ENCODE assay signal across 8 cellular contexts in genomic region chr14:49861581-49861922, GRCh38. TPM values are rescaled to one million over a fixed set of nuclear protein-coding genes. Genes with fewer than 3 reads are reported as not detected.
DNase-seq lines count a peak whose midpoint lies in the region; ATAC-seq, FAIRE-seq and TF ChIP-seq lines count a peak whose summit lies in the region.

No MANE protein-coding gene starts in this region.

- H3K9me3 ChIP-seq in Loucy (ENCODE audit: insufficient read depth, low read depth, low read length) = no peaks in the 10 kb centered on the region
- no peaks in the 10 kb centered on the region; the same call in 1 of the 3 replicates for H3K9me3 ChIP-seq in GM12878 (replicated peaks; ENCODE audit: control insufficient read depth, insufficient read depth, low read length)
- H3K9me3 ChIP-seq in iPS-18c (ENCODE audit: control insufficient read depth, insufficient read depth, low read length) = no peaks in the 10 kb centered on the region
- no peaks in the 10 kb centered on the region for H3K9me3 ChIP-seq in skeletal muscle tissue (ENCODE audit: control insufficient read depth in 3 of 3, low read length in 3 of 3)

- H3K79me2 ChIP-seq in Loucy (ENCODE audit: insufficient read depth, low read length) = no peaks in the 10 kb centered on the region
- H3K79me2 ChIP-seq in GM12878 (ENCODE audit: control insufficient read depth, insufficient read depth, low read length) = peaks cover 11% of the 10 kb centered on the region

- CTCF ChIA-PET in GM12878 (lab: Yijun Ruan, JAX) = interaction anchor here (0.6 to 13.8 kb wide), 37 partner anchors 10 to 461 kb away, joined by 3 to 243 read pairs (median 5); partner anchors contain the start of genes ARF6, NEMF, RPS29 and SOS2

- ATAC-seq in GM12878 = peak; percentile 24

- peak overlapping the region; percentile 99 for H3K27ac ChIP-seq in GM12878 (ENCODE audit: control insufficient read depth, insufficient read depth)
- peak overlapping the region; percentile 94 for H3K27ac ChIP-seq in skeletal muscle tissue (ENCODE audit: low read depth, low read length)

- no TSS peak for BruUV-seq in GM12878 (replicated peaks; lab: Mats Ljungman, UMichigan)

- RAD21 ChIA-PET in GM12878 (lab: Charles Lee; ENCODE audit: unreplicated experiment) = interaction anchor here (0.9 to 6.3 kb wide), 18 partner anchors 9 to 256 kb away, joined by 3 to 80 read pairs (median 18); partner anchors contain the start of genes ARF6, DNAAF2, KLHDC2 and MGAT2

- intact Hi-C loops in GM12878 (cut with micrococcal nuclease; ENCODE audit: unreplicated experiment) = loop anchor here (5.0 kb wide), 3 partner anchors 201 to 451 kb away; partner anchors contain the start of genes DMAC2L, L2HGDH and SOS2

- no peak overlapping the region for H3K27ac Mint-ChIP-seq in T-helper 2 cell treated with Interferon-gamma antibody and Interleukin-4, amounts not matched to agents 5 μg/mL and 100 μg/mL, for 36 hours

- no peaks in the 10 kb centered on the region for H3K9me2 ChIP-seq in Loucy (replicated peaks; ENCODE audit: low read depth, low read length)

- TF ChIP-seq CTCF in Loucy (conservative IDR thresholded peaks at IDR 0.05; ENCODE audit: low read length) (no peak), GM12878 (IDR thresholded peaks at IDR 0.05 in 2 of 3, conservative IDR thresholded peaks at IDR 0.05 in 1 of 3; ENCODE audit: control insufficient read depth in 2 of 3, extremely low read depth in 1 of 3, insufficient read depth in 1 of 3, low read depth in 3 of 3, low read length in 3 of 3) (no peak)

- peaks cover 12% of the 10 kb centered on the region; the same call in 1 of the 2 replicates for H3F3A ChIP-seq in Loucy (ENCODE audit: low read depth)

- TF ChIP-seq RAD21 in GM12878 (IDR thresholded peaks at IDR 0.05; ENCODE audit: insufficient read depth, low read depth, low read length) = no peak

- no peaks in the 10 kb centered on the region for H3K36me3 ChIP-seq in Loucy (ENCODE audit: insufficient read depth, low read length)
- no peaks in the 10 kb centered on the region for H3K36me3 ChIP-seq in GM12878 (ENCODE audit: control insufficient read depth in 2 of 2, insufficient read depth in 2 of 2, low read length in 1 of 2)
- H3K36me3 ChIP-seq in skeletal muscle tissue (ENCODE audit: control insufficient read depth in 3 of 3, insufficient read depth in 3 of 3, low read length in 3 of 3) = peaks cover 0 to 2% (median 0%) of the 10 kb centered on the region in 3 donors

- no peaks in the 10 kb centered on the region for H4K20me1 ChIP-seq in Loucy (ENCODE audit: insufficient read depth, low read length, poor library complexity, severe bottlenecking)
- no peaks in the 10 kb centered on the region for H4K20me1 ChIP-seq in GM12878 (ENCODE audit: control insufficient read depth, insufficient read depth)

- H3K9me3 Mint-ChIP-seq in T-helper 2 cell treated with Interferon-gamma antibody and Interleukin-4, amounts not matched to agents 5 μg/mL and 100 μg/mL, for 36 hours = no peaks in the 10 kb centered on the region

- H2AFZ ChIP-seq in Loucy (ENCODE audit: low read length) (peak overlapping the region; percentile 100), GM12878 (ENCODE audit: control insufficient read depth, low read depth, low read length) (peak overlapping the region; percentile 100)

- no peaks in the 10 kb centered on the region for H3K36me3 Mint-ChIP-seq in T-helper 2 cell treated with Interferon-gamma antibody and Interleukin-4, amounts not matched to agents 5 μg/mL and 100 μg/mL, for 36 hours (ENCODE audit: low read depth)

- TF ChIP-seq EP300 in GM12878 (IDR thresholded peaks at IDR 0.05; ENCODE audit: borderline replicate concordance in 1 of 2, control insufficient read depth in 1 of 2, low read depth in 2 of 2, low read length in 2 of 2) = no peak

- in situ Hi-C loops in GM12878 (cut with MboI) = loop anchor here (10.0 kb wide), 1 partner anchor 233 kb away; no protein-coding TSS in a partner anchor

- H3K4me2 ChIP-seq in Loucy (ENCODE audit: low read depth, low read length, poor library complexity, severe bottlenecking) (peak overlapping the region; percentile 92), GM12878 (ENCODE audit: control insufficient read depth, insufficient read depth) (peak overlapping the region; percentile 66)

- H3K4me1 ChIP-seq in Loucy (ENCODE audit: insufficient read depth, low read length, poor library complexity, severe bottlenecking) = peaks cover 23% of the 10 kb centered on the region
- H3K4me1 ChIP-seq in GM12878 (ENCODE audit: control insufficient read depth, insufficient read depth, low read length) = peaks cover 8% of the 10 kb centered on the region
- peaks cover 18 to 20% (median 19%) of the 10 kb centered on the region in 3 donors for H3K4me1 ChIP-seq in skeletal muscle tissue (ENCODE audit: control insufficient read depth in 3 of 3, insufficient read depth in 3 of 3, low read length in 3 of 3)

- under 1% methylated on average over 13 of the region's 13 CpGs for WGBS in GM12878 (ENCODE audit: insufficient coverage, insufficient replicate concordance, low lambda C conversion rate, missing lambda C conversion rate)

- H3K9ac ChIP-seq in Loucy (ENCODE audit: low read depth, low read length, poor library complexity, severe bottlenecking) (peak overlapping the region; percentile 85), GM12878 (ENCODE audit: control insufficient read depth, insufficient read depth, low read length) (peak overlapping the region; percentile 100), skeletal muscle tissue (ENCODE audit: low read depth in 1 of 3, low read length in 3 of 3) (peak overlapping the region; percentile 73 to 91 (median 90))

- FAIRE-seq in GM12878 (lab: Jason Lieb, UNC) = peak; percentile 47

- H3K4me3 ChIP-seq in Loucy (ENCODE audit: low read length, poor library complexity, severe bottlenecking) = peak overlapping the region; percentile 91
- peak overlapping the region; percentile 79 for H3K4me3 ChIP-seq in GM12878
- H3K4me3 ChIP-seq in iPS-18c (ENCODE audit: insufficient read depth, low read depth, low read length) = peak overlapping the region; percentile 70
- peak overlapping the region; percentile 75 to 95 (median 91) for H3K4me3 ChIP-seq in skeletal muscle tissue (ENCODE audit: low read length in 3 of 3)

- peaks cover 19% of the 10 kb centered on the region for H3K4me1 Mint-ChIP-seq in T-helper 2 cell treated with Interferon-gamma antibody and Interleukin-4, amounts not matched to agents 5 μg/mL and 100 μg/mL, for 36 hours (ENCODE audit: low read depth)

- TF ChIP-seq POLR2A in GM12878 (IDR thresholded peaks at IDR 0.05; ENCODE audit: low read depth, low read length) = peak; percentile 63

- POLR2A ChIA-PET in GM12878 (lab: Charles Lee) = interaction anchor here (0.8 to 5.1 kb wide), 9 partner anchors 10 to 253 kb away, joined by 3 to 54 read pairs (median 12); partner anchors contain the start of genes NEMF and VCPKMT

- peak; percentile 50 for DNase-seq in activated gamma-delta T cell treated with Interleukin-2 at 50 U/mL for 16 hours
- no peak for DNase-seq in activated gamma-delta T cell (lab: John Stamatoyannopoulos, UW)
- peak; percentile 65 for DNase-seq in T-helper 2 cell treated with Interferon-gamma antibody and Interleukin-4, amounts not matched to agents 5 μg/mL and 100 μg/mL, for 36 hours (ENCODE audit: low spot score)
- no peak for DNase-seq in GM12878 (ENCODE audit: low read depth, low spot score)
- no peak for DNase-seq in HuH-7.5 (ENCODE audit: low spot score)

- H3K27me3 ChIP-seq in Loucy (ENCODE audit: insufficient read depth, low read length, poor library complexity, severe bottlenecking) (no peaks in the 10 kb centered on the region), GM12878 (replicated peaks in 1 of 2; ENCODE audit: control insufficient read depth in 2 of 2, insufficient read depth in 2 of 2, low read length in 1 of 2) (no peaks in the 10 kb centered on the region), skeletal muscle tissue (ENCODE audit: control insufficient read depth in 3 of 3, insufficient read depth in 3 of 3, low read length in 3 of 3) (no peaks in the 10 kb centered on the region)

- SMC1A ChIA-PET in GM12878 (lab: Charles Lee; ENCODE audit: uncharacterized antibody, unreplicated experiment) = interaction anchor here (0.6 to 11.4 kb wide), 21 partner anchors 9 to 449 kb away, joined by 3 to 91 read pairs (median 6); partner anchors contain the start of genes ARF6 and NEMF

- H3K4me3 Mint-ChIP-seq in T-helper 2 cell treated with Interferon-gamma antibody and Interleukin-4, amounts not matched to agents 5 μg/mL and 100 μg/mL, for 36 hours = no peak overlapping the region

- peaks cover 4% of the 10 kb centered on the region for H3K27me3 Mint-ChIP-seq in T-helper 2 cell treated with Interferon-gamma antibody and Interleukin-4, amounts not matched to agents 5 μg/mL and 100 μg/mL, for 36 hours (ENCODE audit: low read depth)

RNA-seq across cellular contexts. Expression of gene NEMF, which starts 9.0 kb away (rescaled TPM):
- 415 and 438 TPM in 2 replicates for total RNA-seq in GM12878 (2013; cell fraction: nucleolus; rRNA removed)
- total RNA-seq in GM12878 (2014; rRNA removed) (46.7 and 58.0 TPM in 2 replicates), GM12878 (2014; rRNA removed; fragmentation: Illumina TruSeq; extraction: Trizol) (80.1 and 87.2 TPM in 2 replicates), GM12878 (2021) (47.7 and 49.4 TPM in 2 replicates), skeletal muscle tissue (46.4 TPM)
- 15.2 TPM for polyA plus RNA-seq in GM12878 (2011; ENCODE audit: low read depth)
- polyA plus RNA-seq in GM12878 (2011; rRNA removed) (60.2 and 86.4 TPM in 2 replicates), GM12878 (2014; fragmentation: Illumina TruSeq; extraction: Trizol) (73.9 and 93.3 TPM in 2 replicates), GM12878 (2014; fragmentation: Nextera tagmentation; extraction: Ambion mirVana) (10 to 100 TPM; 36.8 to 62.6 TPM), GM12878 (2014; rRNA removed) (28.6 and 31.5 TPM in 2 replicates), GM12878 (2016; fragmentation: Nextera tagmentation; extraction: Ambion mirVana) (10 to 100 TPM; 62.0 to 72.5 TPM)
- polyA plus RNA-seq in GM12878 (2011; cell fraction: cytosol; rRNA removed) = 12.5 and 20.0 TPM in 2 replicates
- polyA plus RNA-seq in GM12878 (2011; cell fraction: nucleus; rRNA removed) = 81.1 and 95.0 TPM in 2 replicates
- polyA plus RNA-seq in GM12878 (2012) = 33.0 and 33.7 TPM in 2 replicates
- polyA minus RNA-seq in GM12878 (2011; rRNA and poly(A)+ RNA removed) = 76.8 and 95.8 TPM in 2 replicates
- polyA minus RNA-seq in GM12878 (2011; cell fraction: cytosol; rRNA and poly(A)+ RNA removed) = 18.6 and 21.8 TPM in 2 replicates
- 72.4 and 134 TPM in 2 replicates for polyA minus RNA-seq in GM12878 (2011; cell fraction: nucleus; rRNA and poly(A)+ RNA removed)

RNA-seq across cellular contexts. Expression of gene ARF6, which starts 31.3 kb away (rescaled TPM):
- total RNA-seq in GM12878 (2013; cell fraction: nucleolus; rRNA removed) = 27.7 and 30.1 TPM in 2 replicates
- 64.5 and 66.1 TPM in 2 replicates for total RNA-seq in GM12878 (2014; rRNA removed)
- 49.8 and 50.0 TPM in 2 replicates for total RNA-seq in GM12878 (2014; rRNA removed; fragmentation: Illumina TruSeq; extraction: Trizol)
- 91.3 and 94.2 TPM in 2 replicates for total RNA-seq in GM12878 (2021)
- polyA plus RNA-seq in GM12878 (2011; ENCODE audit: low read depth) = 27.1 TPM
- polyA plus RNA-seq in GM12878 (2011; rRNA removed) = 47.8 and 52.2 TPM in 2 replicates
- polyA plus RNA-seq in GM12878 (2011; cell fraction: cytosol; rRNA removed) = 32.4 and 36.0 TPM in 2 replicates
- 27.7 and 42.9 TPM in 2 replicates for polyA plus RNA-seq in GM12878 (2011; cell fraction: nucleus; rRNA removed)
- polyA plus RNA-seq in GM12878 (2012) = 57.0 and 69.3 TPM in 2 replicates
- polyA plus RNA-seq in GM12878 (2014; fragmentation: Illumina TruSeq; extraction: Trizol) = 74.8 and 82.5 TPM in 2 replicates
- polyA plus RNA-seq in GM12878 (2014; fragmentation: Nextera tagmentation; extraction: Ambion mirVana) = 10 to 100 TPM; 46.8 to 86.6 TPM
- 69.1 and 73.0 TPM in 2 replicates for polyA plus RNA-seq in GM12878 (2014; rRNA removed)
- 100 to 1,000 TPM; 125 to 128 TPM for polyA plus RNA-seq in GM12878 (2016; fragmentation: Nextera tagmentation; extraction: Ambion mirVana)
- polyA minus RNA-seq in GM12878 (2011; rRNA and poly(A)+ RNA removed) = 35.5 and 38.3 TPM in 2 replicates
- polyA minus RNA-seq in GM12878 (2011; cell fraction: cytosol; rRNA and poly(A)+ RNA removed) = 16.7 and 23.6 TPM in 2 replicates
- polyA minus RNA-seq in GM12878 (2011; cell fraction: nucleus; rRNA and poly(A)+ RNA removed) = 20.7 and 36.2 TPM in 2 replicates
- 24.5 TPM for total RNA-seq in skeletal muscle tissue

Comparison
In these comparisons a context has a peak if more than half of its experiments do, and no peak if none do; other contexts are left out.
1. DNase-seq: peak in activated gamma-delta T cell treated with Interleukin-2 at 50 U/mL for 16 hours (single experiment) and T-helper 2 cell treated with Interferon-gamma antibody and Interleukin-4, amounts not matched to agents 5 μg/mL and 100 μg/mL, for 36 hours (single experiment); none in activated gamma-delta T cell (single experiment), GM12878 (single experiment) and HuH-7.5 (single experiment).
2. Peak in every context shown above with its lines, with median percentiles within 50 percentile points of each other: H3K4me3 ChIP-seq and H3K9ac ChIP-seq.